In the genomic region with DNA sequence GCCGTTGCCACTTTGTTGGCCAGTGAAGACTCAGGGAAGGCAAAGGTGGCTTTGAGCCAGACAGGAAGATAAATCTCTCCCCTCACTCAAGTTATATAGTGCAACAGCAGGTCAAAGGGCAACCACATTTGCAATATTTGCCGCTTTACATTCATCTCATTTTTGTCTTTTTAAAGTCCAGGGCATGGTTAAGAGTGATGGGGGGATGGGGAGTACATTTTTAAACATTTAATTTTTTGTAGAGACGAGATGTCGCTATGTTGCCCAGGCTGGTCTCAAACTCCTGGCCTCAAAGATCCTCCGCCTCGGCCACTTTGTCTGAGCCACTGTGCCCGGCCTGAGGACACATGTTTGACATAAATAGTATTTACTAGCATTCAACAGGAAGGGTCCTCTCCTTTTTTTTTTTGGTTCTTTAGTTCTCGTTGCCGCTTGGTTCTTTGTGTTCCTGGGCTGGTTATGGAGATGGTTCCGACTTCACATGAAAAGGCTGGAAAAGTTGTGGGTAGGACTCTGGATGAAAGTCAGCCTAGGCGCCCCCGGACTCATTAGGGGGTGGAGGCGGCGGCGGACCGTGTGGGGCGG, we compare ENCODE assay signal across 8 cellular contexts.
DNase-seq lines count a peak whose midpoint lies in the region; ATAC-seq, FAIRE-seq and TF ChIP-seq lines count a peak whose summit lies in the region.

No MANE protein-coding gene starts in this region.

- H3K27ac ChIP-seq in GM12878 (ENCODE audit: control insufficient read depth, insufficient read depth) = no peak overlapping the region
- H3K27ac ChIP-seq in lung (ENCODE audit: low read depth in 1 of 2, low read length in 1 of 2) = peak overlapping the region in 1 of 2 donors; percentile 72
- H3K27ac ChIP-seq in tibial nerve = peak overlapping the region in 3 of 4 donors; percentile 81 to 89 (median 85)

- H3K27me3 Mint-ChIP-seq in activated T-cell treated with anti-CD3 and anti-CD28 coated beads, Interleukin-2, amount 50 U/mL, for 4 hours (ENCODE audit: low read depth) = no peaks in the 10 kb centered on the region

- CTCF ChIA-PET in GM12878 (lab: Yijun Ruan, JAX) = interaction anchor here (1.0 to 3.7 kb wide), 8 partner anchors 12 to 171 kb away, joined by 3 to 23 read pairs (median 4); no protein-coding TSS in a partner anchor

- peak overlapping the region; percentile 64 for H2AFZ ChIP-seq in GM12878 (ENCODE audit: control insufficient read depth, low read depth, low read length)

- intact Hi-C loops in GM12878 (cut with micrococcal nuclease; ENCODE audit: unreplicated experiment) = no loop called here

- ATAC-seq in activated T-cell treated with anti-CD3 and anti-CD28 coated beads, Interleukin-2, amount 50 U/mL, for 4 hours = no peak
- no peak for ATAC-seq in GM12878
- no peak for ATAC-seq in lung (ENCODE audit: insufficient read depth, low FRiP score)

- no peak for TF ChIP-seq RAD21 in GM12878 (IDR thresholded peaks at IDR 0.05; ENCODE audit: insufficient read depth, low read depth, low read length)

- no peak for TF ChIP-seq EP300 in GM12878 (IDR thresholded peaks at IDR 0.05; ENCODE audit: borderline replicate concordance in 1 of 2, control insufficient read depth in 1 of 2, low read depth in 2 of 2, low read length in 2 of 2)
- no peak for TF ChIP-seq EP300 in tibial nerve (IDR thresholded peaks at IDR 0.05)

- H3K36me3 ChIP-seq in GM12878 (ENCODE audit: control insufficient read depth in 2 of 2, insufficient read depth in 2 of 2, low read length in 1 of 2) = no peaks in the 10 kb centered on the region; a peak in 1 of 4 replicates
- no peaks in the 10 kb centered on the region for H3K36me3 ChIP-seq in lung (ENCODE audit: control insufficient read depth in 2 of 2, insufficient read depth in 2 of 2, low read length in 2 of 2)
- H3K36me3 ChIP-seq in tibial nerve = no peaks in the 10 kb centered on the region

- H3K4me3 Mint-ChIP-seq in activated T-cell treated with anti-CD3 and anti-CD28 coated beads, Interleukin-2, amount 50 U/mL, for 4 hours = peak overlapping the region; percentile 78

- H3K36me3 Mint-ChIP-seq in activated T-cell treated with anti-CD3 and anti-CD28 coated beads, Interleukin-2, amount 50 U/mL, for 4 hours (ENCODE audit: insufficient read depth) = no peaks in the 10 kb centered on the region

- no peak for FAIRE-seq in GM12878 (lab: Jason Lieb, UNC)

- 13% methylated on average over 16 of the region's 17 CpGs for WGBS in GM12878 (ENCODE audit: insufficient coverage, insufficient replicate concordance, low lambda C conversion rate, missing lambda C conversion rate)
- WGBS in lung, 2 donors = 14 to 16% methylated on average over 17 of the region's 17 CpGs
- 20 to 22% methylated on average over 16 to 17 of the region's 17 CpGs for WGBS in tibial nerve, 2 donors

- in situ Hi-C loops in GM12878 (cut with MboI) = no loop called here
- in situ Hi-C loops in KBM-7 (cut with MboI; ENCODE audit: low pct_unique_long_range_greater_than_20kb, low sequenced_read_pairs) = no loop called here

- peak overlapping the region; percentile 85 for H3K4me2 ChIP-seq in GM12878 (ENCODE audit: control insufficient read depth, insufficient read depth)

- H4K20me1 ChIP-seq in GM12878 (ENCODE audit: control insufficient read depth, insufficient read depth) = no peaks in the 10 kb centered on the region

- TF ChIP-seq POLR2A in GM12878 (IDR thresholded peaks at IDR 0.05; ENCODE audit: low read depth, low read length) (no peak), tibial nerve (IDR thresholded peaks at IDR 0.05) (no peak)

- RAD21 ChIA-PET in GM12878 (lab: Charles Lee; ENCODE audit: unreplicated experiment) = interaction anchor here (0.8 to 3.6 kb wide), 17 partner anchors 11 to 178 kb away, joined by 3 to 37 read pairs (median 4); a partner anchor contains a TSS

- POLR2A ChIA-PET in GM12878 (lab: Charles Lee) = interaction anchor here (0.6 to 3.3 kb wide), 11 partner anchors 8 to 175 kb away, joined by 3 to 30 read pairs (median 4); no protein-coding TSS in a partner anchor

- H3K4me1 ChIP-seq in GM12878 (ENCODE audit: control insufficient read depth, insufficient read depth, low read length) (peaks cover 34% of the 10 kb centered on the region), lung (ENCODE audit: control insufficient read depth in 2 of 2, insufficient read depth in 2 of 2, low read length in 2 of 2) (peaks cover 0 to 8% of the 10 kb centered on the region in 2 donors), tibial nerve (peaks cover 0 to 24% (median 18%) of the 10 kb centered on the region in 4 donors)

- H3K9me3 ChIP-seq in GM12878 (replicated peaks; ENCODE audit: control insufficient read depth, insufficient read depth, low read length) = no peaks in the 10 kb centered on the region
- H3K9me3 ChIP-seq in lung (ENCODE audit: control insufficient read depth in 2 of 2, insufficient read depth in 1 of 2, low read length in 1 of 2) = no peaks in the 10 kb centered on the region
- H3K9me3 ChIP-seq in tibial nerve = no peaks in the 10 kb centered on the region

- peaks cover 45% of the 10 kb centered on the region for H3K4me1 Mint-ChIP-seq in activated T-cell treated with anti-CD3 and anti-CD28 coated beads, Interleukin-2, amount 50 U/mL, for 4 hours (ENCODE audit: low read depth)

- DNase-seq in activated T-cell treated with anti-CD3 and anti-CD28 coated beads, Interleukin-2, amount 50 U/mL, for 4 hours = no peak
- DNase-seq in activated T-cell treated with anti-CD3 and anti-CD28 coated beads, Interleukin-2, amount 50 U/mL, for 1 hour = no peak
- DNase-seq in GM12878 (ENCODE audit: low read depth, low spot score) = no peak
- no peak for DNase-seq in lung (ENCODE audit: low spot score)
- DNase-seq in tibial nerve (ENCODE audit: low spot score in 2 of 2) = no peak
- no peak for DNase-seq in NCI-H2081 (lab: John Stamatoyannopoulos, UW)
- no peak for DNase-seq in KBM-7
- no peak for DNase-seq in DMS79 treated with DMSO at 0.1 percent for 48 hours (lab: John Stamatoyannopoulos, UW)

- SMC1A ChIA-PET in GM12878 (lab: Charles Lee; ENCODE audit: uncharacterized antibody, unreplicated experiment) = interaction anchor here (1.0 to 2.4 kb wide), 8 partner anchors 14 to 97 kb away, joined by 3 to 6 read pairs (median 4); no protein-coding TSS in a partner anchor

- peaks cover 15% of the 10 kb centered on the region for H3K79me2 ChIP-seq in GM12878 (ENCODE audit: control insufficient read depth, insufficient read depth, low read length)

- TF ChIP-seq CTCF in GM12878 (IDR thresholded peaks at IDR 0.05 in 2 of 3, conservative IDR thresholded peaks at IDR 0.05 in 1 of 3; ENCODE audit: control insufficient read depth in 2 of 3, extremely low read depth in 1 of 3, insufficient read depth in 1 of 3, low read depth in 3 of 3, low read length in 3 of 3) = no peak
- no peak for TF ChIP-seq CTCF in lung (IDR thresholded peaks at IDR 0.05; ENCODE audit: control extremely low read depth, extremely low read depth)
- no peak for TF ChIP-seq CTCF in tibial nerve (IDR thresholded peaks at IDR 0.05)

- peak overlapping the region; percentile 30; the same call in 1 of the 2 replicates for H3K9ac ChIP-seq in GM12878 (ENCODE audit: control insufficient read depth, insufficient read depth, low read length)

- H3K9me3 Mint-ChIP-seq in activated T-cell treated with anti-CD3 and anti-CD28 coated beads, Interleukin-2, amount 50 U/mL, for 4 hours = no peaks in the 10 kb centered on the region

- BruUV-seq in GM12878 (replicated peaks; lab: Mats Ljungman, UMichigan) = no TSS peak

- no peaks in the 10 kb centered on the region for H3K27me3 ChIP-seq in GM12878 (replicated peaks in 1 of 2; ENCODE audit: control insufficient read depth in 2 of 2, insufficient read depth in 2 of 2, low read length in 1 of 2)
- H3K27me3 ChIP-seq in lung (ENCODE audit: control insufficient read depth, insufficient read depth) = no peaks in the 10 kb centered on the region
- peaks cover 0 to 11% of the 10 kb centered on the region in 2 donors for H3K27me3 ChIP-seq in tibial nerve

- H3K4me3 ChIP-seq in GM12878 (peak overlapping the region; percentile 68), lung (peak overlapping the region; percentile 19), tibial nerve (peak overlapping the region; percentile 39 to 76 (median 52))

TF ChIP-seq in GM12878, 131 proteins besides CTCF, POLR2A, EP300 and RAD21:
- TF ChIP-seq, protein P1, sequence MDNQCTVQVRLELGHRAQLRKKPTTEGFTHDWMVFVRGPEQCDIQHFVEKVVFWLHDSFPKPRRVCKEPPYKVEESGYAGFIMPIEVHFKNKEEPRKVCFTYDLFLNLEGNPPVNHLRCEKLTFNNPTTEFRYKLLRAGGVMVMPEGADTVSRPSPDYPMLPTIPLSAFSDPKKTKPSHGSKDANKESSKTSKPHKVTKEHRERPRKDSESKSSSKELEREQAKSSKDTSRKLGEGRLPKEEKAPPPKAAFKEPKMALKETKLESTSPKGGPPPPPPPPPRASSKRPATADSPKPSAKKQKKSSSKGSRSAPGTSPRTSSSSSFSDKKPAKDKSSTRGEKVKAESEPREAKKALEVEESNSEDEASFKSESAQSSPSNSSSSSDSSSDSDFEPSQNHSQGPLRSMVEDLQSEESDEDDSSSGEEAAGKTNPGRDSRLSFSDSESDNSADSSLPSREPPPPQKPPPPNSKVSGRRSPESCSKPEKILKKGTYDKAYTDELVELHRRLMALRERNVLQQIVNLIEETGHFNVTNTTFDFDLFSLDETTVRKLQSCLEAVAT (IDR thresholded peaks at IDR 0.05) = peak; percentile 55
- no peak for TF ChIP-seq POLR2AphosphoS5 (IDR thresholded peaks at IDR 0.05; ENCODE audit: low read length)
